In genomic region chr11:116990811-116991210, GRCh38 we compare ENCODE assay signal across 23 cellular contexts.
A peak's percentile ranks its signal among the peaks of the same experiment; 100 is the strongest.
DNase-seq lines count a peak whose midpoint lies in the region; ATAC-seq and TF ChIP-seq lines count a peak whose summit lies in the region.
"Had no signal": no experiment of that assay in that cellular context is flagged by ENCODE, and none has a peak within 500 bp of the region (broad histone marks: within the 10 kb centered on the region; RNA-seq: fewer than 3 reads in every experiment).

No MANE protein-coding gene starts in this region.

- H3K36me3 Mint-ChIP-seq in CD4-positive, CD25-positive, alpha-beta regulatory T cell, result peaks cover 3% of the 10 kb centered on the region
- peaks cover 2% of the 10 kb centered on the region for H3K36me3 Mint-ChIP-seq in T-helper 17 cell (ENCODE audit: low read depth)
- H3K36me3 Mint-ChIP-seq in nephron (ENCODE audit: low read depth), result no peaks in the 10 kb centered on the region
- peaks cover 4% of the 10 kb centered on the region for H3K36me3 Mint-ChIP-seq in CD8-positive, alpha-beta T cell

- no peaks in the 10 kb centered on the region for H3K36me3 ChIP-seq in CD4-positive, CD25-positive, alpha-beta regulatory T cell (ENCODE audit: control insufficient read depth, insufficient read depth, low read length)
- H3K36me3 ChIP-seq in endocrine pancreas (ENCODE audit: control insufficient read depth, insufficient read depth, low read length), result no peaks in the 10 kb centered on the region
- no peaks in the 10 kb centered on the region for H3K36me3 ChIP-seq in CD8-positive, alpha-beta T cell (ENCODE audit: insufficient read depth, low read length)

- POLR2A ChIA-PET in CD8-positive, alpha-beta T cell (lab: Charles Lee), result no interaction called here

- peaks cover 0 to 1% (median 0%) of the 10 kb centered on the region in 7 donors for H3K9me3 Mint-ChIP-seq in CD4-positive, CD25-positive, alpha-beta regulatory T cell
- H3K9me3 Mint-ChIP-seq in nephron, result no peaks in the 10 kb centered on the region
- no peaks in the 10 kb centered on the region for H3K9me3 Mint-ChIP-seq in CD8-positive, alpha-beta T cell
- H3K9me3 Mint-ChIP-seq: activated naive CD8-positive, alpha-beta T cell treated with anti-CD3 and anti-CD28 coated beads, Interleukin-2, amount 10 ng/mL, durations not matched to agents 7 days and 5 days had no signal

- H3K27me3 Mint-ChIP-seq in CD4-positive, CD25-positive, alpha-beta regulatory T cell, result no peaks in the 10 kb centered on the region
- H3K27me3 Mint-ChIP-seq in T-helper 17 cell, result no peaks in the 10 kb centered on the region
- no peaks in the 10 kb centered on the region for H3K27me3 Mint-ChIP-seq in nephron (ENCODE audit: low read depth)
- H3K27me3 Mint-ChIP-seq in CD8-positive, alpha-beta T cell (ENCODE audit: low read depth), result no peaks in the 10 kb centered on the region
- H3K27me3 Mint-ChIP-seq: activated naive CD8-positive, alpha-beta T cell treated with anti-CD3 and anti-CD28 coated beads, Interleukin-2, amount 10 ng/mL, durations not matched to agents 7 days and 5 days had no signal

- peaks cover 19% of the 10 kb centered on the region for H3K4me1 ChIP-seq in CD4-positive, CD25-positive, alpha-beta regulatory T cell (ENCODE audit: control insufficient read depth, insufficient read depth, low read length, poor library complexity, severe bottlenecking)
- H3K4me1 ChIP-seq in endocrine pancreas (ENCODE audit: control insufficient read depth, insufficient read depth, low read length), result peaks cover 42% of the 10 kb centered on the region
- peaks cover 48% of the 10 kb centered on the region for H3K4me1 ChIP-seq in CD8-positive, alpha-beta T cell (ENCODE audit: insufficient read depth, low read length)

- H3K4me3 ChIP-seq in CD4-positive, CD25-positive, alpha-beta regulatory T cell (ENCODE audit: low read depth, low read length), result no peak overlapping the region
- H3K4me3 ChIP-seq in endocrine pancreas (ENCODE audit: control insufficient read depth, insufficient read depth, low read length), result peak overlapping the region; percentile 14
- H3K4me3 ChIP-seq in CD8-positive, alpha-beta T cell (ENCODE audit: low read depth, low read length), result no peak overlapping the region
- H3K4me3 ChIP-seq: testis had no signal

- no peaks in the 10 kb centered on the region for H3K27me3 ChIP-seq in CD4-positive, CD25-positive, alpha-beta regulatory T cell (ENCODE audit: control insufficient read depth, insufficient read depth, low read length)
- no peaks in the 10 kb centered on the region for H3K27me3 ChIP-seq in endocrine pancreas (ENCODE audit: control insufficient read depth, insufficient read depth, low read length)
- no peaks in the 10 kb centered on the region for H3K27me3 ChIP-seq in CD8-positive, alpha-beta T cell (ENCODE audit: insufficient read depth, low read length)
- H3K27me3 ChIP-seq: testis had no signal

- H3K9ac ChIP-seq in endocrine pancreas (ENCODE audit: control insufficient read depth, insufficient read depth, low read length), result no peak overlapping the region

- ATAC-seq in CD4-positive, CD25-positive, alpha-beta regulatory T cell (ENCODE audit: low read depth in 2 of 2), result no peak
- no peak for ATAC-seq in T-helper 17 cell
- no peak for ATAC-seq in CD8-positive, alpha-beta T cell

- no peak overlapping the region for H3K4me3 Mint-ChIP-seq in CD4-positive, CD25-positive, alpha-beta regulatory T cell
- peak overlapping the region; percentile 43 for H3K4me3 Mint-ChIP-seq in T-helper 17 cell
- H3K4me3 Mint-ChIP-seq in nephron, result peak overlapping the region in 1 of 3 experiments; percentile 1
- H3K4me3 Mint-ChIP-seq in CD8-positive, alpha-beta T cell, result no peak overlapping the region
- H3K4me3 Mint-ChIP-seq: activated naive CD8-positive, alpha-beta T cell treated with anti-CD3 and anti-CD28 coated beads, Interleukin-2, amount 10 ng/mL, durations not matched to agents 7 days and 5 days had no signal

- H3K4me1 Mint-ChIP-seq in CD4-positive, CD25-positive, alpha-beta regulatory T cell, result peaks cover 60 to 73% (median 66%) of the 10 kb centered on the region in 4 donors
- peaks cover 65% of the 10 kb centered on the region for H3K4me1 Mint-ChIP-seq in T-helper 17 cell
- peaks cover 33% of the 10 kb centered on the region for H3K4me1 Mint-ChIP-seq in nephron
- peaks cover 73% of the 10 kb centered on the region for H3K4me1 Mint-ChIP-seq in CD8-positive, alpha-beta T cell (ENCODE audit: low read depth)

- no peak overlapping the region for H3K27ac ChIP-seq in CD4-positive, CD25-positive, alpha-beta regulatory T cell (ENCODE audit: insufficient read depth, low read length, poor library complexity, severe bottlenecking)
- no peak overlapping the region for H3K27ac ChIP-seq in CD8-positive, alpha-beta T cell (ENCODE audit: low read depth, low read length)
- H3K27ac ChIP-seq: testis had no signal

- H3K27ac Mint-ChIP-seq in CD4-positive, CD25-positive, alpha-beta regulatory T cell, result peak overlapping the region; percentile 9 to 62 (median 47)
- peak overlapping the region; percentile 86 for H3K27ac Mint-ChIP-seq in T-helper 17 cell
- H3K27ac Mint-ChIP-seq in nephron, result peak overlapping the region in 2 of 3 experiments; percentile 45 to 85
- H3K27ac Mint-ChIP-seq in CD8-positive, alpha-beta T cell, result no peak overlapping the region
- H3K27ac Mint-ChIP-seq: activated naive CD8-positive, alpha-beta T cell treated with anti-CD3 and anti-CD28 coated beads, Interleukin-2, amount 10 ng/mL, durations not matched to agents 7 days and 5 days had no signal

- CTCF ChIA-PET in CD8-positive, alpha-beta T cell (lab: Charles Lee), result no interaction called here

- intact Hi-C loops in CD8-positive, alpha-beta T cell (cut with DNase I, micrococcal nuclease), result no loop called here

- H3K9me3 ChIP-seq in CD4-positive, CD25-positive, alpha-beta regulatory T cell (ENCODE audit: control insufficient read depth in 2 of 2, low read length in 2 of 2), result no peaks in the 10 kb centered on the region
- H3K9me3 ChIP-seq in T-helper 17 cell (ENCODE audit: control insufficient read depth, low read length, poor library complexity, severe bottlenecking), result no peaks in the 10 kb centered on the region
- H3K9me3 ChIP-seq in endocrine pancreas (ENCODE audit: control insufficient read depth, low read length), result no peaks in the 10 kb centered on the region
- H3K9me3 ChIP-seq in CD8-positive, alpha-beta T cell (ENCODE audit: low read length), result no peaks in the 10 kb centered on the region
- H3K9me3 ChIP-seq: psoas muscle, testis had no signal

- TF ChIP-seq CTCF in nephron (IDR thresholded peaks at IDR 0.05; ENCODE audit: unreplicated experiment in 3 of 3), result no peak
- no peak for TF ChIP-seq CTCF in CD8-positive, alpha-beta T cell (IDR thresholded peaks at IDR 0.05)

- DNase-seq in CD4-positive, CD25-positive, alpha-beta regulatory T cell, result no peak
- DNase-seq in T-helper 17 cell (no peak), CD1c-positive myeloid dendritic cell (ENCODE audit: extremely low spot score) (no peak), EL (no peak), T-helper 2 cell (no peak)
- no peak for DNase-seq in CD8-positive, alpha-beta T cell
- DNase-seq: activated naive CD8-positive, alpha-beta T cell treated with anti-CD3 and anti-CD28 coated beads, Interleukin-2, amount 10 ng/mL, durations not matched to agents 7 days and 5 days; C1 segment of cervical spinal cord; DMS153; glutamatergic neuron; Kasumi-1; mesendoderm; NCI-H1048; NCI-H1930; NCI-H2227 treated with DMSO at 0.1 percent for 48 hours; NCI-H748 treated with DMSO at 0.1 percent for 48 hours; OCI-M1; psoas muscle; Right ventricle myocardium superior; stimulated activated CD4-positive, alpha-beta T cell treated with anti-CD3 and anti-CD28 coated beads, Interleukin-1b, Interleukin-23, amount 100 ng/mL, for 48 hours; testis had no signal
